Comparison of ENCODE assay signal across 8 cellular contexts in the genomic region with DNA sequence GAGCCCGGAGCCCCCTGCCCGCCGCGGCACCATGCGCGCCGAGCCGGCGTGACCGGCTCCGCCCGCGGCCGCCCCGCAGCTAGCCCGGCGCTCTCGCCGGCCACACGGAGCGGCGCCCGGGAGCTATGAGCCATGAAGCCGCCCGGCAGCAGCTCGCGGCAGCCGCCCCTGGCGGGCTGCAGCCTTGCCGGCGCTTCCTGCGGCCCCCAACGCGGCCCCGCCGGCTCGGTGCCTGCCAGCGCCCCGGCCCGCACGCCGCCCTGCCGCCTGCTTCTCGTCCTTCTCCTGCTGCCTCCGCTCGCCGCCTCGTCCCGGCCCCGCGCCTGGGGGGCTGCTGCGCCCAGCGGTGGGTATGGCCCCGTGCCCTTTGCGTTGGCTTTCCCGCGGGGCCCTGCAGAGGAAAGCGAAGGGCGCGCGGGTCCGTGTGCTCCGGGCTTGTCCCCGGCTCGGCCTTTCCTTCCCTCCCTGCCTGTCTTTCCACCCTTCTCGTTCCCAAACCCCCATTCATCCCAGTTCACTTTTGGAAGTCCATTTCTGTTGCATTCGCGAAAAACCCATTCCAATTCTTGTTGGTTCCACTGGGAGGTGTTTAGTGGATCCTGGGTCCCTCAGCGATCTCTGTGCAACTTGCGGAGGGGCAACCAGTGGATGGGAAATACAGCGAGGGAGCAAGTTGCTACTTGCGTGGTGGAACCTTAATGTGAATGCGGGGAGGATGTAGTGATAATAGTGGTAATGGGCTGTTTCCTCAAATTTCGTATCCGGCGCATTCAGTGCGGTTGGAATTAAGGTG. TPM values are rescaled to one million over a fixed set of nuclear protein-coding genes. Genes with fewer than 3 reads are reported as not detected.
DNase-seq lines count a peak whose midpoint lies in the region; ATAC-seq and TF ChIP-seq lines count a peak whose summit lies in the region.

No MANE protein-coding gene starts in this region.

- no peaks in the 10 kb centered on the region for H4K20me1 ChIP-seq in OCI-LY7 (ENCODE audit: insufficient read depth, low read length)

- CTCF ChIA-PET in OCI-LY7 (lab: Charles Lee; ENCODE audit: unreplicated experiment), result no interaction called here

- H3K4me1 ChIP-seq in OCI-LY7 (ENCODE audit: insufficient read depth, low read length, poor library complexity, severe bottlenecking), result no peaks in the 10 kb centered on the region

- no peak overlapping the region for H3K27ac Mint-ChIP-seq in activated T-cell treated with anti-CD3 and anti-CD28 coated beads, Interleukin-2, amount 50 U/mL, for 24 hours

- no peak for TF ChIP-seq CTCF in OCI-LY7 (conservative IDR thresholded peaks at IDR 0.05; ENCODE audit: low read length)

- H3K27ac ChIP-seq in OCI-LY7 (ENCODE audit: low read depth, low read length, poor library complexity, severe bottlenecking), result no peak overlapping the region

- no peak for DNase-seq in activated T-cell treated with anti-CD3 and anti-CD28 coated beads, Interleukin-2, amount 50 U/mL, for 24 hours
- DNase-seq in activated T-cell treated with anti-CD3 and anti-CD28 coated beads for 4 hours (no peak), OCI-LY7 (ENCODE audit: low spot score) (peak; percentile 6), cerebellar cortex (ENCODE audit: low spot score) (peak; percentile 59), left kidney (ENCODE audit: low read depth, low spot score) (peak; percentile 81)
- peak; percentile 16 for DNase-seq in stimulated activated naive CD4-positive, alpha-beta T cell treated with Interleukin-2 at 50 U/mL for 16 hours (lab: John Stamatoyannopoulos, UW)

- peak; percentile 61 for ATAC-seq in HG02678 (IDR thresholded peaks at IDR 0.05; ENCODE audit: unreplicated experiment)
- no peak for ATAC-seq in GM18870 (IDR thresholded peaks at IDR 0.05; ENCODE audit: unreplicated experiment)

- H3K4me2 ChIP-seq in OCI-LY7 (ENCODE audit: low read length), result peak overlapping the region; percentile 42; the same call in 1 of the 2 replicates

- no peaks in the 10 kb centered on the region for H3K79me2 ChIP-seq in OCI-LY7 (ENCODE audit: insufficient read depth, low read depth, low read length)

- H3K4me3 ChIP-seq in OCI-LY7 (ENCODE audit: low read depth, low read length, poor library complexity, severe bottlenecking), result no peak overlapping the region

- no peaks in the 10 kb centered on the region for H3K36me3 Mint-ChIP-seq in activated T-cell treated with anti-CD3 and anti-CD28 coated beads, Interleukin-2, amount 50 U/mL, for 24 hours (ENCODE audit: low read depth)

- H3K9me2 ChIP-seq in OCI-LY7 (ENCODE audit: insufficient read depth, low read length), result no peaks in the 10 kb centered on the region

- H3K27me3 Mint-ChIP-seq in activated T-cell treated with anti-CD3 and anti-CD28 coated beads, Interleukin-2, amount 50 U/mL, for 24 hours, result peaks cover 79% of the 10 kb centered on the region

- H3K9me3 Mint-ChIP-seq in activated T-cell treated with anti-CD3 and anti-CD28 coated beads, Interleukin-2, amount 50 U/mL, for 24 hours, result no peaks in the 10 kb centered on the region

- H3K4me1 Mint-ChIP-seq in activated T-cell treated with anti-CD3 and anti-CD28 coated beads, Interleukin-2, amount 50 U/mL, for 24 hours (ENCODE audit: low read depth), result peaks cover 15% of the 10 kb centered on the region

- no peaks in the 10 kb centered on the region for H3K36me3 ChIP-seq in OCI-LY7 (ENCODE audit: insufficient read depth, low read length)

- no peak overlapping the region for H2AFZ ChIP-seq in OCI-LY7 (ENCODE audit: low read length)

- H3K9me3 ChIP-seq in OCI-LY7 (ENCODE audit: low read length), result no peaks in the 10 kb centered on the region

- no TSS peak for BruUV-seq in OCI-LY7 (replicated peaks; lab: Mats Ljungman, UMichigan)

- POLR2A ChIA-PET in OCI-LY7 (lab: Charles Lee), result no interaction called here

- intact Hi-C loops in OCI-LY7 (cut with micrococcal nuclease; ENCODE audit: unreplicated experiment), result no loop called here

- peak overlapping the region; percentile 79 for H3K4me3 Mint-ChIP-seq in activated T-cell treated with anti-CD3 and anti-CD28 coated beads, Interleukin-2, amount 50 U/mL, for 24 hours

RNA-seq across cellular contexts. Expression of gene ADAM23, which starts 0.6 kb away (rescaled TPM):
- not detected in 2 replicates for total RNA-seq in OCI-LY7 (2014; rRNA removed; shearing (Covaris generic))
- total RNA-seq in OCI-LY7 (2022), result 0.18 and 0.53 TPM in 2 replicates

Comparison
In these comparisons a context has a peak if more than half of its experiments do, and no peak if none do; other contexts are left out.
1. DNase-seq: peak in OCI-LY7 (single experiment), cerebellar cortex (single experiment), left kidney (single experiment) and stimulated activated naive CD4-positive, alpha-beta T cell treated with Interleukin-2 at 50 U/mL for 16 hours (single experiment); none in activated T-cell treated with anti-CD3 and anti-CD28 coated beads, Interleukin-2, amount 50 U/mL, for 24 hours (single experiment) and activated T-cell treated with anti-CD3 and anti-CD28 coated beads for 4 hours (single experiment).